8 cellular contexts compared by ENCODE assay signal in the genomic region with DNA sequence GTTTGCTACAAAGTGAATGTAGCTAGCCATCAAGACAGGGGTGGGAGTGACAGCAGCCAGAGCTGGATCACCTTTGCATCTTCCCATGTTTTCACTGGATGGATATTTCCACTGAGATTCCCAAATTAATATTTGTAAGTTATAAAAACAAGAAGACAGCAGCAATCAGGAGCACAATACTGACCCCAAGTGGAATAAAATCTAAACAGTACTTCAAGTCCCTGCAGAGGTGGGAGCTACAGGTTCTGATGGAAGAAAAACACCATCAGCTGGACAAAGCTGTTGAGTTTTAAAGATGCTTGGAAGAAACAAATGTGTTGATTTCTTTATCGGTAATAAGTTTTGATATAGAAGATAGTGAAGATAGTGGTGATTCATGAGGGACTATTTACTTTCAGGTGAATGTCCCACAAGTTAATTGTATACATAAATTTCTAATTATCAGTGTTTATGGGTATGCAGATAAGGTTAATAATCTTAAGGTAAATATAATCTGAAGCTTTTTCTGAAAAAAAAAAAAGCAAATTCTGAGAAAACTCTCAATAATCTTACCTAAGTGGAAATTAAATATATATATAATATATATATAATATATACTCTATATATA.
DNase-seq lines count a peak whose midpoint lies in the region; ATAC-seq and TF ChIP-seq lines count a peak whose summit lies in the region.

No MANE protein-coding gene starts in this region.

- H3K79me2 ChIP-seq in Loucy (ENCODE audit: insufficient read depth, low read length): no peaks in the 10 kb centered on the region

- H3K9me2 ChIP-seq in Loucy (replicated peaks; ENCODE audit: low read depth, low read length): no peaks in the 10 kb centered on the region

- no peaks in the 10 kb centered on the region for H4K20me1 ChIP-seq in Loucy (ENCODE audit: insufficient read depth, low read length, poor library complexity, severe bottlenecking)

- H3K4me2 ChIP-seq in Loucy (ENCODE audit: low read depth, low read length, poor library complexity, severe bottlenecking): no peak overlapping the region

- no peaks in the 10 kb centered on the region for H3K27me3 Mint-ChIP-seq in brain
- H3K27me3 Mint-ChIP-seq in CD4-positive, alpha-beta memory T cell: peaks cover 2 to 4% of the 10 kb centered on the region in 2 donors

- H3K9me3 ChIP-seq in Loucy (ENCODE audit: insufficient read depth, low read depth, low read length) (no peaks in the 10 kb centered on the region), liver (ENCODE audit: control insufficient read depth in 4 of 4, low read length in 3 of 4) (no peaks in the 10 kb centered on the region)
- H3K9me3 ChIP-seq in CD4-positive, alpha-beta memory T cell (ENCODE audit: control insufficient read depth in 1 of 2, low read length in 2 of 2): no peaks in the 10 kb centered on the region

- no peak for ATAC-seq in HG03439 (IDR thresholded peaks at IDR 0.05; ENCODE audit: unreplicated experiment)

- no peaks in the 10 kb centered on the region for H3K36me3 ChIP-seq in Loucy (ENCODE audit: insufficient read depth, low read length)
- H3K36me3 ChIP-seq in liver (ENCODE audit: control insufficient read depth in 4 of 4, insufficient read depth in 3 of 4, low read depth in 1 of 4, low read length in 3 of 4): no peaks in the 10 kb centered on the region
- H3K36me3 ChIP-seq in CD4-positive, alpha-beta memory T cell (ENCODE audit: insufficient read depth, low read length): no peaks in the 10 kb centered on the region

- peaks cover 0 to under 1% (median 0%) of the 10 kb centered on the region in 5 experiments for H3K9me3 Mint-ChIP-seq in brain
- H3K9me3 Mint-ChIP-seq in CD4-positive, alpha-beta memory T cell: peaks cover 0 to 4% (median 0%) of the 10 kb centered on the region in 8 donors

- no peak overlapping the region for H3K4me3 Mint-ChIP-seq in brain
- no peak overlapping the region for H3K4me3 Mint-ChIP-seq in CD4-positive, alpha-beta memory T cell

- H3K27ac Mint-ChIP-seq in brain: peak overlapping the region in 3 of 5 experiments; percentile 0 to 10 (median 3)
- H3K27ac Mint-ChIP-seq in CD4-positive, alpha-beta memory T cell: peak overlapping the region in 1 of 7 donors; percentile 26

- H3K27ac ChIP-seq in liver (ENCODE audit: low read depth in 1 of 2, low read length in 2 of 2): no peak overlapping the region
- H3K27ac ChIP-seq in CD4-positive, alpha-beta memory T cell (ENCODE audit: low read depth, low read length): no peak overlapping the region

- H2AFZ ChIP-seq in Loucy (ENCODE audit: low read length): no peak overlapping the region

- intact Hi-C loops in CD4-positive, alpha-beta memory T cell (cut with micrococcal nuclease): no loop called here

- peak; percentile 21 for DNase-seq in COLO829 (ENCODE audit: low spot score)
- DNase-seq in CD4-positive, alpha-beta memory T cell: no peak
- DNase-seq in stimulated activated CD4-positive, alpha-beta T cell treated with anti-CD3 and anti-CD28 coated beads, Interleukin-4, amount 100 ng/mL, for 1 hour: no peak
- no peak for DNase-seq in activated effector memory CD4-positive, alpha-beta T cell treated with Interleukin-2 at 50 U/mL for 16 hours

- WGBS in liver: 45% methylated on average over 1 of the region's 1 CpG

- no peaks in the 10 kb centered on the region for H3F3A ChIP-seq in Loucy (ENCODE audit: low read depth)

- peak; percentile 77 to 81 for TF ChIP-seq RAD21 in liver (IDR thresholded peaks at IDR 0.05)

- POLR2A ChIA-PET in CD4-positive, alpha-beta memory T cell (lab: Charles Lee; ENCODE audit: partially characterized antibody): no interaction called here

- H3K9ac ChIP-seq in Loucy (ENCODE audit: low read depth, low read length, poor library complexity, severe bottlenecking) (no peak overlapping the region), liver (ENCODE audit: low read depth in 1 of 2, low read length in 2 of 2) (no peak overlapping the region)

- H3K4me1 ChIP-seq in Loucy (ENCODE audit: insufficient read depth, low read length, poor library complexity, severe bottlenecking) (no peaks in the 10 kb centered on the region), liver (ENCODE audit: control insufficient read depth in 4 of 4, insufficient read depth in 4 of 4, low read length in 3 of 4) (no peaks in the 10 kb centered on the region)
- no peaks in the 10 kb centered on the region for H3K4me1 ChIP-seq in CD4-positive, alpha-beta memory T cell (ENCODE audit: insufficient read depth, low read length)

- H3K4me1 Mint-ChIP-seq in brain: peaks cover 35% of the 10 kb centered on the region
- H3K4me1 Mint-ChIP-seq in CD4-positive, alpha-beta memory T cell: no peaks in the 10 kb centered on the region

- H3K4me3 ChIP-seq in Loucy (ENCODE audit: low read length, poor library complexity, severe bottlenecking) (no peak overlapping the region), liver (ENCODE audit: low read depth in 1 of 3, low read length in 3 of 3) (no peak overlapping the region)
- no peak overlapping the region for H3K4me3 ChIP-seq in CD4-positive, alpha-beta memory T cell (ENCODE audit: low read length in 2 of 2)

- H3K27me3 ChIP-seq in Loucy (ENCODE audit: insufficient read depth, low read length, poor library complexity, severe bottlenecking): no peaks in the 10 kb centered on the region
- H3K27me3 ChIP-seq in liver (ENCODE audit: control insufficient read depth in 4 of 4, insufficient read depth in 4 of 4, low read length in 3 of 4): no peaks in the 10 kb centered on the region
- H3K27me3 ChIP-seq in CD4-positive, alpha-beta memory T cell (ENCODE audit: insufficient read depth, low read length): no peaks in the 10 kb centered on the region

- CTCF ChIA-PET in CD4-positive, alpha-beta memory T cell (lab: Charles Lee; ENCODE audit: partially characterized antibody): no interaction called here

- H3K36me3 Mint-ChIP-seq in brain: no peaks in the 10 kb centered on the region
- H3K36me3 Mint-ChIP-seq in CD4-positive, alpha-beta memory T cell: no peaks in the 10 kb centered on the region

- TF ChIP-seq CTCF in Loucy (conservative IDR thresholded peaks at IDR 0.05; ENCODE audit: low read length) (peak; percentile 71), brain (conservative IDR thresholded peaks at IDR 0.05) (peak; percentile 78 to 82), liver (IDR thresholded peaks at IDR 0.05; ENCODE audit: low read depth, low read length, missing input control) (peak; percentile 32)

TF ChIP-seq in liver, 16 proteins besides CTCF, POLR2A, EP300 and RAD21:
- TF ChIP-seq HNF4G (IDR thresholded peaks at IDR 0.05) (no peak), RXRA (IDR thresholded peaks at IDR 0.05) (no peak), TAF1 (conservative IDR thresholded peaks at IDR 0.05) (no peak), FOXA2 (IDR thresholded peaks at IDR 0.05) (no peak), SP1 (IDR thresholded peaks at IDR 0.05) (no peak), EGR1 (IDR thresholded peaks at IDR 0.05; ENCODE audit: low read depth in 2 of 2) (no peak), YY1 (IDR thresholded peaks at IDR 0.05) (no peak), JUND (IDR thresholded peaks at IDR 0.05) (no peak), NR2F2 (IDR thresholded peaks at IDR 0.05) (no peak), HNF4A (conservative IDR thresholded peaks at IDR 0.05) (no peak), GABPA (IDR thresholded peaks at IDR 0.05 in 1 of 2, conservative IDR thresholded peaks at IDR 0.05 in 1 of 2) (no peak)
- TF ChIP-seq, protein P1, sequence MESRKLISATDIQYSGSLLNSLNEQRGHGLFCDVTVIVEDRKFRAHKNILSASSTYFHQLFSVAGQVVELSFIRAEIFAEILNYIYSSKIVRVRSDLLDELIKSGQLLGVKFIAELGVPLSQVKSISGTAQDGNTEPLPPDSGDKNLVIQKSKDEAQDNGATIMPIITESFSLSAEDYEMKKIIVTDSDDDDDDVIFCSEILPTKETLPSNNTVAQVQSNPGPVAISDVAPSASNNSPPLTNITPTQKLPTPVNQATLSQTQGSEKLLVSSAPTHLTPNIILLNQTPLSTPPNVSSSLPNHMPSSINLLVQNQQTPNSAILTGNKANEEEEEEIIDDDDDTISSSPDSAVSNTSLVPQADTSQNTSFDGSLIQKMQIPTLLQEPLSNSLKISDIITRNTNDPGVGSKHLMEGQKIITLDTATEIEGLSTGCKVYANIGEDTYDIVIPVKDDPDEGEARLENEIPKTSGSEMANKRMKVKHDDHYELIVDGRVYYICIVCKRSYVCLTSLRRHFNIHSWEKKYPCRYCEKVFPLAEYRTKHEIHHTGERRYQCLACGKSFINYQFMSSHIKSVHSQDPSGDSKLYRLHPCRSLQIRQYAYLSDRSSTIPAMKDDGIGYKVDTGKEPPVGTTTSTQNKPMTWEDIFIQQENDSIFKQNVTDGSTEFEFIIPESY (IDR thresholded peaks at IDR 0.05): no peak
- TF ChIP-seq, protein P2, sequence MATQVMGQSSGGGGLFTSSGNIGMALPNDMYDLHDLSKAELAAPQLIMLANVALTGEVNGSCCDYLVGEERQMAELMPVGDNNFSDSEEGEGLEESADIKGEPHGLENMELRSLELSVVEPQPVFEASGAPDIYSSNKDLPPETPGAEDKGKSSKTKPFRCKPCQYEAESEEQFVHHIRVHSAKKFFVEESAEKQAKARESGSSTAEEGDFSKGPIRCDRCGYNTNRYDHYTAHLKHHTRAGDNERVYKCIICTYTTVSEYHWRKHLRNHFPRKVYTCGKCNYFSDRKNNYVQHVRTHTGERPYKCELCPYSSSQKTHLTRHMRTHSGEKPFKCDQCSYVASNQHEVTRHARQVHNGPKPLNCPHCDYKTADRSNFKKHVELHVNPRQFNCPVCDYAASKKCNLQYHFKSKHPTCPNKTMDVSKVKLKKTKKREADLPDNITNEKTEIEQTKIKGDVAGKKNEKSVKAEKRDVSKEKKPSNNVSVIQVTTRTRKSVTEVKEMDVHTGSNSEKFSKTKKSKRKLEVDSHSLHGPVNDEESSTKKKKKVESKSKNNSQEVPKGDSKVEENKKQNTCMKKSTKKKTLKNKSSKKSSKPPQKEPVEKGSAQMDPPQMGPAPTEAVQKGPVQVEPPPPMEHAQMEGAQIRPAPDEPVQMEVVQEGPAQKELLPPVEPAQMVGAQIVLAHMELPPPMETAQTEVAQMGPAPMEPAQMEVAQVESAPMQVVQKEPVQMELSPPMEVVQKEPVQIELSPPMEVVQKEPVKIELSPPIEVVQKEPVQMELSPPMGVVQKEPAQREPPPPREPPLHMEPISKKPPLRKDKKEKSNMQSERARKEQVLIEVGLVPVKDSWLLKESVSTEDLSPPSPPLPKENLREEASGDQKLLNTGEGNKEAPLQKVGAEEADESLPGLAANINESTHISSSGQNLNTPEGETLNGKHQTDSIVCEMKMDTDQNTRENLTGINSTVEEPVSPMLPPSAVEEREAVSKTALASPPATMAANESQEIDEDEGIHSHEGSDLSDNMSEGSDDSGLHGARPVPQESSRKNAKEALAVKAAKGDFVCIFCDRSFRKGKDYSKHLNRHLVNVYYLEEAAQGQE (IDR thresholded peaks at IDR 0.05): no peak
- TF ChIP-seq, protein P3, sequence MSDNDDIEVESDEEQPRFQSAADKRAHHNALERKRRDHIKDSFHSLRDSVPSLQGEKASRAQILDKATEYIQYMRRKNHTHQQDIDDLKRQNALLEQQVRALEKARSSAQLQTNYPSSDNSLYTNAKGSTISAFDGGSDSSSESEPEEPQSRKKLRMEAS (IDR thresholded peaks at IDR 0.05): no peak
